2 cellular contexts compared by ENCODE assay signal in genomic region chr7:107593025-107593410, GRCh38.
TF ChIP-seq lines count a peak whose summit lies in the region.

No MANE protein-coding gene starts in this region.

TF ChIP-seq in SK-N-SH treated with all-trans-retinoic acid at 6 μM for 48 hours, 23 proteins besides CTCF, POLR2A, EP300 and RAD21 (continued from another document):
- TF ChIP-seq, protein P1, sequence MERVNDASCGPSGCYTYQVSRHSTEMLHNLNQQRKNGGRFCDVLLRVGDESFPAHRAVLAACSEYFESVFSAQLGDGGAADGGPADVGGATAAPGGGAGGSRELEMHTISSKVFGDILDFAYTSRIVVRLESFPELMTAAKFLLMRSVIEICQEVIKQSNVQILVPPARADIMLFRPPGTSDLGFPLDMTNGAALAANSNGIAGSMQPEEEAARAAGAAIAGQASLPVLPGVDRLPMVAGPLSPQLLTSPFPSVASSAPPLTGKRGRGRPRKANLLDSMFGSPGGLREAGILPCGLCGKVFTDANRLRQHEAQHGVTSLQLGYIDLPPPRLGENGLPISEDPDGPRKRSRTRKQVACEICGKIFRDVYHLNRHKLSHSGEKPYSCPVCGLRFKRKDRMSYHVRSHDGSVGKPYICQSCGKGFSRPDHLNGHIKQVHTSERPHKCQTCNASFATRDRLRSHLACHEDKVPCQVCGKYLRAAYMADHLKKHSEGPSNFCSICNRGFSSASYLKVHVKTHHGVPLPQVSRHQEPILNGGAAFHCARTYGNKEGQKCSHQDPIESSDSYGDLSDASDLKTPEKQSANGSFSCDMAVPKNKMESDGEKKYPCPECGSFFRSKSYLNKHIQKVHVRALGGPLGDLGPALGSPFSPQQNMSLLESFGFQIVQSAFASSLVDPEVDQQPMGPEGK (CRISPR knock-in tag; IDR thresholded peaks at IDR 0.05; ENCODE audit: borderline replicate concordance) = no peak
- TF ChIP-seq CSRNP3 (CRISPR knock-in tag; IDR thresholded peaks at IDR 0.05) (no peak), ZC3H10 (CRISPR knock-in tag; IDR thresholded peaks at IDR 0.05) (no peak), TOX (CRISPR knock-in tag; IDR thresholded peaks at IDR 0.05; ENCODE audit: borderline replicate concordance) (no peak), ZNF70 (CRISPR knock-in tag; IDR thresholded peaks at IDR 0.05) (no peak)

TF ChIP-seq in SK-N-SH, 30 proteins besides CTCF, POLR2A, EP300 and RAD21 (continued from another document):
- TF ChIP-seq, protein P2, sequence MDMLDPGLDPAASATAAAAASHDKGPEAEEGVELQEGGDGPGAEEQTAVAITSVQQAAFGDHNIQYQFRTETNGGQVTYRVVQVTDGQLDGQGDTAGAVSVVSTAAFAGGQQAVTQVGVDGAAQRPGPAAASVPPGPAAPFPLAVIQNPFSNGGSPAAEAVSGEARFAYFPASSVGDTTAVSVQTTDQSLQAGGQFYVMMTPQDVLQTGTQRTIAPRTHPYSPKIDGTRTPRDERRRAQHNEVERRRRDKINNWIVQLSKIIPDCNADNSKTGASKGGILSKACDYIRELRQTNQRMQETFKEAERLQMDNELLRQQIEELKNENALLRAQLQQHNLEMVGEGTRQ (IDR thresholded peaks at IDR 0.05; ENCODE audit: borderline replicate concordance, low read depth, low read length) = no peak
- TF ChIP-seq, protein P3, sequence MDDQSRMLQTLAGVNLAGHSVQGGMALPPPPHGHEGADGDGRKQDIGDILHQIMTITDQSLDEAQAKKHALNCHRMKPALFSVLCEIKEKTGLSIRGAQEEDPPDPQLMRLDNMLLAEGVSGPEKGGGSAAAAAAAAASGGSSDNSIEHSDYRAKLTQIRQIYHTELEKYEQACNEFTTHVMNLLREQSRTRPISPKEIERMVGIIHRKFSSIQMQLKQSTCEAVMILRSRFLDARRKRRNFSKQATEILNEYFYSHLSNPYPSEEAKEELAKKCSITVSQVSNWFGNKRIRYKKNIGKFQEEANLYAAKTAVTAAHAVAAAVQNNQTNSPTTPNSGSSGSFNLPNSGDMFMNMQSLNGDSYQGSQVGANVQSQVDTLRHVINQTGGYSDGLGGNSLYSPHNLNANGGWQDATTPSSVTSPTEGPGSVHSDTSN (IDR thresholded peaks at IDR 0.05) = no peak
- TF ChIP-seq ZBTB33 (IDR thresholded peaks at IDR 0.05; ENCODE audit: borderline replicate concordance, low read depth) = no peak
